3 cellular contexts compared by ENCODE assay signal in the genomic region with DNA sequence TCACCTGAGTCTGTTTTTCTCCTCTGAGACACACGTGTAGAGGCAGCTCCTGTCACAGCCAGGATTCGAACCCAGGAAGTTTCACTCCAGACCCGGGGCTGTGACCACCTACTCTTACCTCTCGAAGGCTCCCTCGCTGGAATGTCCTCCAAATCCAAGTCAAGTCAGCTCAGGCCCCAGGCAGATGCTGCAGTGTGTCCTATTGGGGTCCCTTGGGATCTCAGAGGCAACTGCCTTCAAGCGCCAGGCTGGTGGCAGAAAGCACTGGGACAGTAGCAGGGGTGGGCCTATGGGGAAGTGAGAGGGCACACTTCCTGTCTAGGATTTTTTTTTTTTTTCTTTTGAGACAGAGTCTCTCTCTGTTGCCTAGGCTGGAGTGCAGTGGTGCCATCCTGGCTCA.
TF ChIP-seq lines count a peak whose summit lies in the region.

No MANE protein-coding gene starts in this region.

TF ChIP-seq in IMR-90, 13 proteins besides CTCF, POLR2A, EP300 and RAD21:
- TF ChIP-seq, protein P1, sequence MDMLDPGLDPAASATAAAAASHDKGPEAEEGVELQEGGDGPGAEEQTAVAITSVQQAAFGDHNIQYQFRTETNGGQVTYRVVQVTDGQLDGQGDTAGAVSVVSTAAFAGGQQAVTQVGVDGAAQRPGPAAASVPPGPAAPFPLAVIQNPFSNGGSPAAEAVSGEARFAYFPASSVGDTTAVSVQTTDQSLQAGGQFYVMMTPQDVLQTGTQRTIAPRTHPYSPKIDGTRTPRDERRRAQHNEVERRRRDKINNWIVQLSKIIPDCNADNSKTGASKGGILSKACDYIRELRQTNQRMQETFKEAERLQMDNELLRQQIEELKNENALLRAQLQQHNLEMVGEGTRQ (IDR thresholded peaks at IDR 0.05; ENCODE audit: low read depth, low read length), result no peak
- TF ChIP-seq BHLHE40 (IDR thresholded peaks at IDR 0.05; ENCODE audit: low read depth, low read length) (no peak), RFX5 (IDR thresholded peaks at IDR 0.05; ENCODE audit: low read depth, low read length) (no peak), CHD1 (IDR thresholded peaks at IDR 0.05; ENCODE audit: low read depth, low read length) (no peak), MAFK (IDR thresholded peaks at IDR 0.05; ENCODE audit: low read depth, low read length) (no peak), FOS (IDR thresholded peaks at IDR 0.05; ENCODE audit: low read depth, low read length) (no peak)

TF ChIP-seq in GM12878, 131 proteins besides CTCF, POLR2A, EP300 and RAD21:
- TF ChIP-seq IKZF2 (IDR thresholded peaks at IDR 0.05) (peak in 1 of 2 experiments; percentile 9; a peak in 1 of 4 replicates), RFX5 (IDR thresholded peaks at IDR 0.05; ENCODE audit: low read depth, low read length) (no peak), DPF2 (IDR thresholded peaks at IDR 0.05) (0 out of 2 replicates have a peak, but pooled peaks have one; percentile 16), LARP7 (IDR thresholded peaks at IDR 0.05) (0 out of 2 replicates have a peak, but pooled peaks have one; percentile 0), SPI1 (IDR thresholded peaks at IDR 0.05; ENCODE audit: borderline replicate concordance, insufficient read depth, low read depth, low read length) (peak; percentile 81), MEF2B (IDR thresholded peaks at IDR 0.05; ENCODE audit: partially characterized antibody, poor library complexity, severe bottlenecking) (peak; percentile 85), ZZZ3 (IDR thresholded peaks at IDR 0.05; ENCODE audit: control insufficient read depth, insufficient read length, low read depth) (no peak), SIN3A (IDR thresholded peaks at IDR 0.05; ENCODE audit: low read depth, low read length) (no peak), TCF12 (IDR thresholded peaks at IDR 0.05; ENCODE audit: low read depth, low read length) (no peak), ZNF384 (IDR thresholded peaks at IDR 0.05; ENCODE audit: borderline replicate concordance, low read depth, low read length) (peak; percentile 60), NBN (IDR thresholded peaks at IDR 0.05) (peak; percentile 46; the same call in 1 of the 2 replicates), HDGF (IDR thresholded peaks at IDR 0.05) (no peak)
- TF ChIP-seq, protein P2, sequence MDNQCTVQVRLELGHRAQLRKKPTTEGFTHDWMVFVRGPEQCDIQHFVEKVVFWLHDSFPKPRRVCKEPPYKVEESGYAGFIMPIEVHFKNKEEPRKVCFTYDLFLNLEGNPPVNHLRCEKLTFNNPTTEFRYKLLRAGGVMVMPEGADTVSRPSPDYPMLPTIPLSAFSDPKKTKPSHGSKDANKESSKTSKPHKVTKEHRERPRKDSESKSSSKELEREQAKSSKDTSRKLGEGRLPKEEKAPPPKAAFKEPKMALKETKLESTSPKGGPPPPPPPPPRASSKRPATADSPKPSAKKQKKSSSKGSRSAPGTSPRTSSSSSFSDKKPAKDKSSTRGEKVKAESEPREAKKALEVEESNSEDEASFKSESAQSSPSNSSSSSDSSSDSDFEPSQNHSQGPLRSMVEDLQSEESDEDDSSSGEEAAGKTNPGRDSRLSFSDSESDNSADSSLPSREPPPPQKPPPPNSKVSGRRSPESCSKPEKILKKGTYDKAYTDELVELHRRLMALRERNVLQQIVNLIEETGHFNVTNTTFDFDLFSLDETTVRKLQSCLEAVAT (IDR thresholded peaks at IDR 0.05), result 0 out of 2 replicates have a peak, but pooled peaks have one; percentile 14
- TF ChIP-seq, protein P3, sequence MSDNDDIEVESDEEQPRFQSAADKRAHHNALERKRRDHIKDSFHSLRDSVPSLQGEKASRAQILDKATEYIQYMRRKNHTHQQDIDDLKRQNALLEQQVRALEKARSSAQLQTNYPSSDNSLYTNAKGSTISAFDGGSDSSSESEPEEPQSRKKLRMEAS (IDR thresholded peaks at IDR 0.05; ENCODE audit: low read depth, low read length), result no peak

TF ChIP-seq in HEK293T, 16 proteins besides CTCF, POLR2A, EP300 and RAD21:
- TF ChIP-seq SP1 (IDR thresholded peaks at IDR 0.05), result no peak
- TF ChIP-seq NFRKB (IDR thresholded peaks at IDR 0.05), result no peak
